In genomic region chr22:19759459-19759993, GRCh38 we compare ENCODE assay signal across 1 cellular context.
TF ChIP-seq lines count a peak whose summit lies in the region.

No MANE protein-coding gene starts in this region.

TF ChIP-seq in H1, 55 proteins besides CTCF, POLR2A, EP300 and RAD21 (continued from another document):
- TF ChIP-seq SUZ12 (IDR thresholded peaks at IDR 0.05; ENCODE audit: low read length): peak; percentile 99
- peak; percentile 100 for TF ChIP-seq RNF2 (IDR thresholded peaks at IDR 0.05; ENCODE audit: borderline replicate concordance, low read depth, low read length, missing control alignments, poor library complexity, severe bottlenecking)
- no peak for TF ChIP-seq POU5F1 (IDR thresholded peaks at IDR 0.05; ENCODE audit: low read depth, low read length)
